8 cellular contexts compared by ENCODE assay signal in genomic region chr13:97977376-97977705, GRCh38. TPM values are rescaled to one million over a fixed set of nuclear protein-coding genes. Genes with fewer than 3 reads are reported as not detected.
DNase-seq lines count a peak whose midpoint lies in the region; ATAC-seq and TF ChIP-seq lines count a peak whose summit lies in the region.

No MANE protein-coding gene starts in this region.

- no peak for TF ChIP-seq POLR2A in testis (IDR thresholded peaks at IDR 0.05)

- no peaks in the 10 kb centered on the region for H3K27me3 Mint-ChIP-seq in activated CD4-positive, alpha-beta T cell treated with anti-CD3 and anti-CD28 coated beads for 36 hours
- peaks cover 1% of the 10 kb centered on the region for H3K27me3 Mint-ChIP-seq in activated CD8-positive, alpha-beta T cell treated with anti-CD3 and anti-CD28 coated beads, Interleukin-2, amount 10 ng/mL, durations not matched to agents 7 days and 5 days (ENCODE audit: low read depth)

- intact Hi-C loops in activated CD4-positive, alpha-beta T cell treated with anti-CD3 and anti-CD28 coated beads for 36 hours (cut with DNase I, micrococcal nuclease), result loop anchor here in 1 of 2 experiments (5.0 to 10.0 kb wide), 5 partner anchors 120 to 1520 kb away; partner anchors contain the start of gene MBNL2
- intact Hi-C loops in testis (cut with DNase I; ENCODE audit: low total_unique reads), result no loop called here

- WGBS in testis, 2 donors, result 0 to 3% methylated on average over 3 of the region's 3 CpGs

- peaks cover 9% of the 10 kb centered on the region for H3K4me1 ChIP-seq in testis

- peak overlapping the region; percentile 96 for H3K27ac Mint-ChIP-seq in activated CD4-positive, alpha-beta T cell treated with anti-CD3 and anti-CD28 coated beads for 36 hours
- peak overlapping the region; percentile 91 for H3K27ac Mint-ChIP-seq in activated CD8-positive, alpha-beta T cell treated with anti-CD3 and anti-CD28 coated beads, Interleukin-2, amount 10 ng/mL, durations not matched to agents 7 days and 5 days

- H3K36me3 ChIP-seq in testis (ENCODE audit: low read depth, missing control alignments), result no peaks in the 10 kb centered on the region

- POLR2A ChIA-PET in activated CD4-positive, alpha-beta T cell treated with anti-CD3 and anti-CD28 coated beads for 36 hours (lab: Charles Lee), result no interaction called here
- POLR2A ChIA-PET in activated CD8-positive, alpha-beta T cell treated with anti-CD3 and anti-CD28 coated beads, Interleukin-2, amount 10 ng/mL, durations not matched to agents 7 days and 5 days (lab: Charles Lee), result no interaction called here

- peaks cover 25% of the 10 kb centered on the region for H3K36me3 Mint-ChIP-seq in activated CD4-positive, alpha-beta T cell treated with anti-CD3 and anti-CD28 coated beads for 36 hours (ENCODE audit: low read depth)
- H3K36me3 Mint-ChIP-seq in activated CD8-positive, alpha-beta T cell treated with anti-CD3 and anti-CD28 coated beads, Interleukin-2, amount 10 ng/mL, durations not matched to agents 7 days and 5 days (ENCODE audit: low read depth), result peaks cover 14% of the 10 kb centered on the region

- CTCF ChIA-PET in activated CD4-positive, alpha-beta T cell treated with anti-CD3 and anti-CD28 coated beads for 36 hours (lab: Charles Lee), result no interaction called here
- CTCF ChIA-PET in activated CD8-positive, alpha-beta T cell treated with anti-CD3 and anti-CD28 coated beads, Interleukin-2, amount 10 ng/mL, durations not matched to agents 7 days and 5 days (lab: Charles Lee), result no interaction called here

- H3K9me3 Mint-ChIP-seq in activated CD4-positive, alpha-beta T cell treated with anti-CD3 and anti-CD28 coated beads for 36 hours (ENCODE audit: low read depth), result no peaks in the 10 kb centered on the region
- no peaks in the 10 kb centered on the region for H3K9me3 Mint-ChIP-seq in activated CD8-positive, alpha-beta T cell treated with anti-CD3 and anti-CD28 coated beads, Interleukin-2, amount 10 ng/mL, durations not matched to agents 7 days and 5 days (ENCODE audit: insufficient read depth)

- H3K4me3 ChIP-seq in iPS-18c (ENCODE audit: insufficient read depth, low read depth, low read length) (peak overlapping the region; percentile 78), testis (peak overlapping the region; percentile 80 to 88)

- H3K27me3 ChIP-seq in testis, result no peaks in the 10 kb centered on the region

- H3K27ac ChIP-seq in testis, result peak overlapping the region; percentile 79 to 97

- no peak for ATAC-seq in activated CD4-positive, alpha-beta T cell treated with anti-CD3 and anti-CD28 coated beads for 36 hours
- ATAC-seq in activated CD8-positive, alpha-beta T cell treated with anti-CD3 and anti-CD28 coated beads, Interleukin-2, amount 10 ng/mL, durations not matched to agents 7 days and 5 days, result no peak
- no peak for ATAC-seq in HG03378 (IDR thresholded peaks at IDR 0.05; ENCODE audit: unreplicated experiment)
- ATAC-seq in HG03354 (IDR thresholded peaks at IDR 0.05; ENCODE audit: poor library complexity, severe bottlenecking, unreplicated experiment), result no peak
- ATAC-seq in GM18870 (IDR thresholded peaks at IDR 0.05; ENCODE audit: unreplicated experiment), result no peak

- peaks cover 42% of the 10 kb centered on the region for H3K4me1 Mint-ChIP-seq in activated CD4-positive, alpha-beta T cell treated with anti-CD3 and anti-CD28 coated beads for 36 hours
- H3K4me1 Mint-ChIP-seq in activated CD8-positive, alpha-beta T cell treated with anti-CD3 and anti-CD28 coated beads, Interleukin-2, amount 10 ng/mL, durations not matched to agents 7 days and 5 days (ENCODE audit: low read depth), result peaks cover 47% of the 10 kb centered on the region

- TF ChIP-seq CTCF in testis (IDR thresholded peaks at IDR 0.05), result no peak

- peak overlapping the region; percentile 99 for H3K4me3 Mint-ChIP-seq in activated CD4-positive, alpha-beta T cell treated with anti-CD3 and anti-CD28 coated beads for 36 hours
- peak overlapping the region; percentile 94 for H3K4me3 Mint-ChIP-seq in activated CD8-positive, alpha-beta T cell treated with anti-CD3 and anti-CD28 coated beads, Interleukin-2, amount 10 ng/mL, durations not matched to agents 7 days and 5 days

- H3K9me3 ChIP-seq in iPS-18c (ENCODE audit: control insufficient read depth, insufficient read depth, low read length), result no peaks in the 10 kb centered on the region
- H3K9me3 ChIP-seq in testis, result no peaks in the 10 kb centered on the region

- no peak for DNase-seq in activated CD4-positive, alpha-beta T cell treated with anti-CD3 and anti-CD28 coated beads for 36 hours
- no peak for DNase-seq in activated CD4-positive, alpha-beta T cell treated with anti-CD3 and anti-CD28 coated beads for 4 hours
- no peak for DNase-seq in activated CD8-positive, alpha-beta T cell treated with anti-CD3 and anti-CD28 coated beads, Interleukin-2, amount 10 ng/mL, durations not matched to agents 7 days and 5 days
- no peak for DNase-seq in testis

RNA-seq across cellular contexts. Expression of gene IPO5, which starts 23.9 kb away (rescaled TPM):
- 100 to 1,000 TPM; 256 to 258 TPM for total RNA-seq in activated CD4-positive, alpha-beta T cell treated with anti-CD3 and anti-CD28 coated beads for 36 hours
- 100 to 1,000 TPM; 115 to 119 TPM for total RNA-seq in activated CD8-positive, alpha-beta T cell treated with anti-CD3 and anti-CD28 coated beads, Interleukin-2, amount 10 ng/mL, durations not matched to agents 7 days and 5 days
- 100 to 1,000 TPM; 231 to 323 TPM for total RNA-seq in testis
- polyA plus RNA-seq in testis (ENCODE audit: insufficient read depth, low read depth, low replicate concordance), result 465 TPM
